In genomic region chr2:17709897-17710296, GRCh38 we compare ENCODE assay signal across 1 cellular context.
TF ChIP-seq lines count a peak whose summit lies in the region.

No MANE protein-coding gene starts in this region.

TF ChIP-seq in HepG2, 621 proteins besides CTCF, POLR2A, EP300 and RAD21:
- TF ChIP-seq SATB2 (CRISPR knock-in tag; IDR thresholded peaks at IDR 0.05) = no peak
- TF ChIP-seq ZBTB8A (CRISPR knock-in tag; IDR thresholded peaks at IDR 0.05; ENCODE audit: borderline replicate concordance, low read depth) = no peak
- TF ChIP-seq ZBTB39 (CRISPR knock-in tag; IDR thresholded peaks at IDR 0.05) = no peak
